In the genomic region with DNA sequence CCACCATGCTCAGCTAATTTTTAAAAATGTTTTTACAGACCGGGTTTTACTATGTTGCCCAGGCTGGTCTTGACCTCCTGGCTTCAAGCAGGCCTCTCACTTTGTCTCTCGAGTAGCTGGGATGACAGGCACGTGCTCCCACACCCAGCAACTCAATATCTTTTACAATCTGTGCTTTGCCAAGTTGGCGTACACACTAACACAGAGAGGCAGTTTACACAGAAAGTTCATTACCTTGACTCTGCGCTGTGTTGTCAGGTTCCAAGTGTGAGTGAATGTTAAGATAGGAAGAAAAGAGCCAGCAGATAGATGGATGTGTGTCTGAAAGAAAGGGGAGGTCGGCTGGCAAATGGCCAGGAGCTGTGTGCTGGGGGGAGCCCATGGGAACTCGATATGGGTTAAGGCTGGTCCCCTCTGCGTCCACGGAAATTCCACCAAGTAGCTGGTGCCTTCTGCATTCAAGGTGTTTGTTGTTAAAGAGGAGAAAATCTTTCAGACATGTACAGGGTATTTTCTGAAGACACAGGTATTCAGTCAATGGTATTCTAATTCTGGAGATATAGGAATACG, we compare ENCODE assay signal across 26 cellular contexts.
"Had no signal": no experiment of that assay in that cellular context is flagged by ENCODE, and none has a peak within 500 bp of the region (broad histone marks: within the 10 kb centered on the region; RNA-seq: fewer than 3 reads in every experiment).

No MANE protein-coding gene starts in this region.

- H3K4me1 Mint-ChIP-seq: nephron had no signal

- H3K27ac ChIP-seq: breast epithelium, colonic mucosa, neutrophil, tibial nerve had no signal

- H3K36me3 Mint-ChIP-seq: activated naive CD4-positive, alpha-beta T cell treated with anti-CD3 and anti-CD28 coated beads, Interleukin-2, amount 10 ng/mL, durations not matched to agents 7 days and 5 days had no signal

- H3K27me3 ChIP-seq: breast epithelium, colonic mucosa, dorsolateral prefrontal cortex, neutrophil, tibial nerve had no signal

- H3K36me3 ChIP-seq: breast epithelium, colonic mucosa, neutrophil had no signal

- DNase-seq: activated CD4-positive, alpha-beta memory T cell treated with anti-CD3 and anti-CD28 coated beads for 36 hours; activated CD4-positive, alpha-beta T cell treated with anti-CD3 and anti-CD28 coated beads, Interleukin-2, amount 10 ng/mL, durations not matched to agents 24 days and 14 days; activated CD4-positive, CD25-positive, alpha-beta regulatory T cell treated with anti-CD3 and anti-CD28 coated beads, Interleukin-2, amount 50 U/mL, for 72 hours; activated CD8-positive, alpha-beta memory T cell treated with anti-CD3 and anti-CD28 coated beads, Interleukin-2, amount 50 U/mL, for 4 hours; activated gamma-delta T cell; activated naive CD4-positive, alpha-beta T cell treated with anti-CD3 and anti-CD28 coated beads, Interleukin-2, amount 10 ng/mL, durations not matched to agents 7 days and 5 days; activated naive CD8-positive, alpha-beta T cell treated with anti-CD3 and anti-CD28 coated beads, Interleukin-2, amount 50 U/mL, for 24 hours; activated T-cell treated with anti-CD3 and anti-CD28 coated beads, Interleukin-2, amount 50 U/mL, for 1 hour; amygdala; cerebellar nuclear complex; colonic mucosa; dorsolateral prefrontal cortex; effector memory CD4-positive, alpha-beta T cell; mesendoderm; retina; stimulated activated CD4-positive, alpha-beta T cell treated with anti-CD3 and anti-CD28 coated beads, Interleukin-2, amount 100 ng/mL, for 48 hours; stimulated activated naive CD4-positive, alpha-beta T cell treated with Interleukin-2 at 50 U/mL for 16 hours; SW 1271; T1000 had no signal

- H3K9me3 ChIP-seq: breast epithelium, colonic mucosa, neutrophil had no signal

- H3K4me3 ChIP-seq: breast epithelium, colonic mucosa, dorsolateral prefrontal cortex, lung, tibial nerve had no signal

- H3K27me3 Mint-ChIP-seq: activated CD4-positive, alpha-beta memory T cell treated with anti-CD3 and anti-CD28 coated beads for 36 hours; activated CD4-positive, alpha-beta T cell treated with anti-CD3 and anti-CD28 coated beads, Interleukin-2, amount 10 ng/mL, durations not matched to agents 24 days and 14 days; activated naive CD4-positive, alpha-beta T cell treated with anti-CD3 and anti-CD28 coated beads, Interleukin-2, amount 10 ng/mL, durations not matched to agents 7 days and 5 days; activated naive CD8-positive, alpha-beta T cell treated with anti-CD3 and anti-CD28 coated beads, Interleukin-2, amount 50 U/mL, for 24 hours had no signal

- H3K27ac Mint-ChIP-seq: activated CD4-positive, alpha-beta memory T cell treated with anti-CD3 and anti-CD28 coated beads for 36 hours; activated CD4-positive, alpha-beta T cell treated with anti-CD3 and anti-CD28 coated beads, Interleukin-2, amount 10 ng/mL, durations not matched to agents 24 days and 14 days; activated naive CD4-positive, alpha-beta T cell treated with anti-CD3 and anti-CD28 coated beads, Interleukin-2, amount 10 ng/mL, durations not matched to agents 7 days and 5 days; activated naive CD8-positive, alpha-beta T cell treated with anti-CD3 and anti-CD28 coated beads, Interleukin-2, amount 50 U/mL, for 24 hours; activated T-helper 1 cell treated with anti-CD3 and anti-CD28 coated beads, Interleukin-12 subunit alpha, Interleukin-12 subunit beta, Interleukin-2, Interleukin-4 antibody, amounts not matched to agents 30 ng/mL and 10 ng/mL and 1 ng/mL, durations not matched to agents 14 hours and 24 hours and 36 hours; nephron; T-helper 1 cell treated with Interleukin-12 subunit alpha and Interleukin-12 subunit beta and Interleukin-4 antibody, amounts not matched to agents 30 μg/mL and 1 μg/mL, for 36 hours had no signal

- ATAC-seq: activated naive CD8-positive, alpha-beta T cell treated with anti-CD3 and anti-CD28 coated beads, Interleukin-2, amount 50 U/mL, for 24 hours had no signal

- H3K9me3 Mint-ChIP-seq: activated CD4-positive, alpha-beta T cell treated with anti-CD3 and anti-CD28 coated beads, Interleukin-2, amount 10 ng/mL, durations not matched to agents 24 days and 14 days; activated naive CD4-positive, alpha-beta T cell treated with anti-CD3 and anti-CD28 coated beads, Interleukin-2, amount 10 ng/mL, durations not matched to agents 7 days and 5 days; activated naive CD8-positive, alpha-beta T cell treated with anti-CD3 and anti-CD28 coated beads, Interleukin-2, amount 50 U/mL, for 24 hours had no signal

- H3K4me3 Mint-ChIP-seq: activated CD4-positive, alpha-beta memory T cell treated with anti-CD3 and anti-CD28 coated beads for 36 hours; activated CD4-positive, alpha-beta T cell treated with anti-CD3 and anti-CD28 coated beads, Interleukin-2, amount 10 ng/mL, durations not matched to agents 24 days and 14 days; activated naive CD4-positive, alpha-beta T cell treated with anti-CD3 and anti-CD28 coated beads, Interleukin-2, amount 10 ng/mL, durations not matched to agents 7 days and 5 days; activated naive CD8-positive, alpha-beta T cell treated with anti-CD3 and anti-CD28 coated beads, Interleukin-2, amount 50 U/mL, for 24 hours; activated T-helper 1 cell treated with anti-CD3 and anti-CD28 coated beads, Interleukin-12 subunit alpha, Interleukin-12 subunit beta, Interleukin-2, Interleukin-4 antibody, amounts not matched to agents 30 ng/mL and 10 ng/mL and 1 ng/mL, durations not matched to agents 14 hours and 24 hours and 36 hours; nephron; T-helper 1 cell treated with Interleukin-12 subunit alpha and Interleukin-12 subunit beta and Interleukin-4 antibody, amounts not matched to agents 30 μg/mL and 1 μg/mL, for 36 hours had no signal

- H3K4me1 ChIP-seq: breast epithelium, colonic mucosa, tibial nerve had no signal
